In the genomic region with DNA sequence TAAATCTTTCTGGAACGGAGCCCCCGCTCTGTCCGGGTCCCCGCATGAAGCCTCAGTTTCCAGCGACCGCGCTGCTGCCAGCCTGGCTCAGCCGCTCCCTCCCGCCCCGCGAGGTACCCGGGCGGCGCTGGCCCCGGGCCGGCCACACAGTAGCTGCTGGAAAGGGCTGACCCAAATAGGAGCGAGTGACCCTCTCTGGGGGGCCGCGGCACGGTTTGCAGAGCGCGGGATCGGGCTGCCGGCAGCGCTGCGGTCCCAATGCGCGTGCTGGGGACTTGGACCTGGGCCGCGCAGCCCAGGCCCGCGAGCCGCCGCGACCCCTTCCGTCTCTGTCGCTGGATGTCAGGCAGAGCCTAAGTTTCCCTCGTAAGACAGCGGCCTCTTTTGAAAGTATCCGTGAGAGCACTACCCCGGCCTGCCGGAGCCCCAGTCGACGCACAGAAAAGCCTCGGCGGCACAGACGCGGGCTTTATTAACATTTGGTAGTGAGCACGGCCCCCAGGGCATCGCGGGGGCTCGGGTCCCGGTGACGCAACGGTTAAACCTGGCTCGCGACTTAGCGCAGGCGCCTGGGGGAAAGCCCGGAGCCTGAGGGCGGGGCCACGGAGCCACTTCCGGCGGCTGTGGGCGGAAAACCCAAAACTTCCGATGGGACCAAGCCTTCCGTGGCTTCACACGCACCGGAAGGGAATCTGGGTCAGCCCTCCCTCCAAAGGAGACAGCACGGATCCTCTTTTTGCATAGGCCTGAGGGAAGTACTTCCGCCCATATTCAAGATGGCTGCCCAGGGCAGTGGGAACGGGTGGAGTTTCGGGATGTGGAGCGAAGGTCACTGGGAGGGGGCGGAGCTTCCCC, we compare ENCODE assay signal across 8 cellular contexts. TPM values are rescaled to one million over a fixed set of nuclear protein-coding genes. Genes with fewer than 3 reads are reported as not detected.
DNase-seq lines count a peak whose midpoint lies in the region; ATAC-seq and TF ChIP-seq lines count a peak whose summit lies in the region.

No MANE protein-coding gene starts in this region.

- H3K4me3 ChIP-seq in GM12864 (ENCODE audit: low read depth, low read length), result peak overlapping the region; percentile 87
- peak overlapping the region; percentile 83 for H3K4me3 ChIP-seq in thymus (ENCODE audit: low read length)

- peak overlapping the region; percentile 95 for H3K4me3 Mint-ChIP-seq in activated naive CD8-positive, alpha-beta T cell treated with anti-CD3 and anti-CD28 coated beads for 36 hours
- peak overlapping the region; percentile 96 for H3K4me3 Mint-ChIP-seq in osteocyte (ENCODE audit: unreplicated experiment)

- H3K36me3 ChIP-seq in thymus (ENCODE audit: control insufficient read depth, insufficient read depth), result peaks cover 9% of the 10 kb centered on the region

- peaks cover 14% of the 10 kb centered on the region for H3K36me3 Mint-ChIP-seq in activated naive CD8-positive, alpha-beta T cell treated with anti-CD3 and anti-CD28 coated beads for 36 hours
- H3K36me3 Mint-ChIP-seq in osteocyte (ENCODE audit: unreplicated experiment), result no peaks in the 10 kb centered on the region

- intact Hi-C loops in head of caudate nucleus (cut with DNase I), result loop anchor here (2.0 kb wide), 2 partner anchors 15 to 35 kb away; a partner anchor contains a TSS

- peak; percentile 74 for ATAC-seq in HG02642 (IDR thresholded peaks at IDR 0.05; ENCODE audit: poor library complexity, unreplicated experiment)

- peaks cover 15% of the 10 kb centered on the region for H3K4me1 Mint-ChIP-seq in activated naive CD8-positive, alpha-beta T cell treated with anti-CD3 and anti-CD28 coated beads for 36 hours
- H3K4me1 Mint-ChIP-seq in osteocyte (ENCODE audit: unreplicated experiment), result peaks cover 22% of the 10 kb centered on the region

- H3K9me3 Mint-ChIP-seq in activated naive CD8-positive, alpha-beta T cell treated with anti-CD3 and anti-CD28 coated beads for 36 hours, result no peaks in the 10 kb centered on the region
- H3K9me3 Mint-ChIP-seq in osteocyte (ENCODE audit: unreplicated experiment), result no peaks in the 10 kb centered on the region

- H3K27me3 Mint-ChIP-seq in activated naive CD8-positive, alpha-beta T cell treated with anti-CD3 and anti-CD28 coated beads for 36 hours, result no peaks in the 10 kb centered on the region
- no peaks in the 10 kb centered on the region for H3K27me3 Mint-ChIP-seq in osteocyte (ENCODE audit: unreplicated experiment)

- TF ChIP-seq CTCF in GM12864 (IDR thresholded peaks at IDR 0.05; ENCODE audit: low read depth, low read length, missing control alignments) (peak; percentile 7), osteocyte (IDR thresholded peaks at IDR 0.05) (peak; percentile 36)

- H3K9me3 ChIP-seq in thymus (ENCODE audit: control insufficient read depth), result no peaks in the 10 kb centered on the region

- peak overlapping the region; percentile 98 for H3K27ac ChIP-seq in thymus (ENCODE audit: low read depth)

- H3K27ac Mint-ChIP-seq in activated naive CD8-positive, alpha-beta T cell treated with anti-CD3 and anti-CD28 coated beads for 36 hours, result peak overlapping the region; percentile 91
- peak overlapping the region; percentile 99 for H3K27ac Mint-ChIP-seq in osteocyte (ENCODE audit: unreplicated experiment)

- no peaks in the 10 kb centered on the region for H3K27me3 ChIP-seq in thymus (ENCODE audit: control insufficient read depth, insufficient read depth)

- WGBS in thymus, result under 1% methylated on average over 75 of the region's 75 CpGs

- peaks cover 9% of the 10 kb centered on the region for H3K4me1 ChIP-seq in thymus (ENCODE audit: control insufficient read depth, insufficient read depth, low read length)

- DNase-seq in GM12864 (ENCODE audit: low read depth) (peak; percentile 99), NCI-H1105 (lab: John Stamatoyannopoulos, UW) (peak; percentile 99), SKM-1 (lab: John Stamatoyannopoulos, UW; ENCODE audit: unreplicated experiment) (peak; percentile 98), head of caudate nucleus (peak; percentile 98 to 100 (median 99)), osteocyte (ENCODE audit: extremely low spot score, unreplicated experiment) (peak; percentile 99)
- DNase-seq in activated naive CD8-positive, alpha-beta T cell treated with anti-CD3 and anti-CD28 coated beads for 36 hours, result peak; percentile 98

RNA-seq across cellular contexts. Expression of a gene that starts 14.9 kb away (rescaled TPM):
- 10 to 100 TPM; 23.5 to 24.2 TPM for total RNA-seq in activated naive CD8-positive, alpha-beta T cell treated with anti-CD3 and anti-CD28 coated beads for 36 hours
- 68.3 and 73.6 TPM in 2 replicates for total RNA-seq in osteocyte
- 64.1 TPM for polyA plus RNA-seq in thymus

RNA-seq across cellular contexts. Expression of a gene that starts 16.0 kb away (rescaled TPM):
- total RNA-seq in activated naive CD8-positive, alpha-beta T cell treated with anti-CD3 and anti-CD28 coated beads for 36 hours, result 10 to 100 TPM; 32.5 to 35.7 TPM
- total RNA-seq in osteocyte, result 68.0 and 71.4 TPM in 2 replicates
- 18.5 TPM for polyA plus RNA-seq in thymus

RNA-seq across cellular contexts. Expression of a gene that starts 18.3 kb away (rescaled TPM):
- 1 to 10 TPM; 7.3 to 7.4 TPM for total RNA-seq in activated naive CD8-positive, alpha-beta T cell treated with anti-CD3 and anti-CD28 coated beads for 36 hours
- 30.2 and 32.0 TPM in 2 replicates for total RNA-seq in osteocyte
- 7.3 TPM for polyA plus RNA-seq in thymus

RNA-seq across cellular contexts. Expression of a gene that starts 21.5 kb away (rescaled TPM):
- not detected for total RNA-seq in activated naive CD8-positive, alpha-beta T cell treated with anti-CD3 and anti-CD28 coated beads for 36 hours
- total RNA-seq in osteocyte, result 0.39 and 0.43 TPM in 2 replicates
- polyA plus RNA-seq in thymus, result not detected

RNA-seq across cellular contexts. Expression of a gene that starts 22.9 kb away (rescaled TPM):
- total RNA-seq in activated naive CD8-positive, alpha-beta T cell treated with anti-CD3 and anti-CD28 coated beads for 36 hours, result 100 to 1,000 TPM; 332 to 336 TPM
- 270 and 286 TPM in 2 replicates for total RNA-seq in osteocyte
- 105 TPM for polyA plus RNA-seq in thymus

Comparison
In these comparisons a context has a peak if more than half of its experiments do, and no peak if none do; other contexts are left out.
1. Peak in every context shown above with its lines: DNase-seq, ATAC-seq, H3K4me3 ChIP-seq and H3K27ac ChIP-seq.